In the genomic region with DNA sequence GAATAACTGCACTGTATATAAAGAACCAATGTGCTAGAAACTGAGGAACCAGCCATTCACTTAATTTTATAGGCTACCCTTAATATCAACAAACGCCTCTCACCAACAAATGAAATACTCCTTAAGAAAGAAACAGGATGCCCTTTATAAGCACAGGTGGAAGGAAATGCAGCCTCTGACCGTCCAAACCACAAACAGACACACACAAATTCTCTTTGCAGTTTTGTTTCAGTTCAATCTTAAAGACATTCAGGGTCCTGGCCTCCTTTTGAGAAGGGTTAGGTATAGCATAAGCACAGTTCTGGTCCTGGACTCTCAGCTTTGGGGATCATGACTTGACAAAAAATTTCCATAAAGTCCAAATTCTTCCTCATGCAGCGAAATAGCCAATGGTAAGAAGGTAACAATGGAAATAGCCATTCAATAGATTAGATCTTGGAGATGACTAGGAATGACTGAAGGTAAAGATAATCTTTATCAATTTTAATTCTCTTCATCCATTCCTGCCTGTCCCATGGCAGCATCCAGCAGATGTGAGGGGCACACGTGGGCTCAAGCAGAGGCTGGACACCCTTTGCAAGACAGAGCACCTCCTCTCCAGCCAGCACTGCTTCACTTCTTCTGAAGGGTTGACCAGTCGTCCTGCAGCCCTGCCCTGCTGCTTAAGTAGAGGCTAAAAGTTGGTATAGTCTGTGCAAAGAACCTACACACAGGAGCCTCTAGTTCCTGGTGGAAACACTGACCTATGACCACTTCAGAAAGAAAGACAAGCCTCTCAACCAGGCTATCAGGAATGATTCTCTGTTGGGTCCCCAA, we compare ENCODE assay signal across 20 cellular contexts.
DNase-seq lines count a peak whose midpoint lies in the region; ATAC-seq and TF ChIP-seq lines count a peak whose summit lies in the region.
"Had no signal": no experiment of that assay in that cellular context is flagged by ENCODE, and none has a peak within 500 bp of the region (broad histone marks: within the 10 kb centered on the region; RNA-seq: fewer than 3 reads in every experiment).

No MANE protein-coding gene starts in this region.

- H3K36me3 Mint-ChIP-seq in osteocyte (ENCODE audit: unreplicated experiment) = no peaks in the 10 kb centered on the region

- intact Hi-C loops in ovary (cut with DNase I) = loop anchor here in 1 of 4 donors (1.0 kb wide), 1 partner anchor 35 kb away; no protein-coding TSS in a partner anchor

- TF ChIP-seq CTCF in osteocyte (IDR thresholded peaks at IDR 0.05) = no peak
- TF ChIP-seq CTCF in upper lobe of left lung (IDR thresholded peaks at IDR 0.05) = no peak
- no peak for TF ChIP-seq CTCF in ovary (IDR thresholded peaks at IDR 0.05)

- peaks cover 35% of the 10 kb centered on the region for H3K27me3 Mint-ChIP-seq in osteocyte (ENCODE audit: unreplicated experiment)
- H3K27me3 Mint-ChIP-seq: naive thymus-derived CD4-positive, alpha-beta T cell had no signal

- H3K27ac ChIP-seq in upper lobe of left lung (no peak overlapping the region), ovary (no peak overlapping the region)
- H3K27ac ChIP-seq: heart right ventricle, testis had no signal

- H3K27me3 ChIP-seq in upper lobe of left lung (no peaks in the 10 kb centered on the region), ovary (no peaks in the 10 kb centered on the region)
- H3K27me3 ChIP-seq: BE2C, heart right ventricle, testis had no signal

- no peak overlapping the region for H3K4me3 ChIP-seq in Jurkat, Clone E6-1 (ENCODE audit: low read length)
- H3K4me3 ChIP-seq in upper lobe of left lung = no peak overlapping the region
- H3K4me3 ChIP-seq in ovary = no peak overlapping the region
- H3K4me3 ChIP-seq: heart right ventricle, lung, smooth muscle cell, testis had no signal

- no peak overlapping the region for H3K27ac Mint-ChIP-seq in osteocyte (ENCODE audit: unreplicated experiment)
- H3K27ac Mint-ChIP-seq: activated T-helper 1 cell treated with anti-CD3 and anti-CD28 coated beads, Interleukin-12 subunit alpha, Interleukin-12 subunit beta, Interleukin-2, Interleukin-4 antibody, amounts not matched to agents 30 ng/mL and 10 ng/mL and 1 ng/mL, durations not matched to agents 14 hours and 24 hours and 36 hours had no signal

- 68 to 69% methylated on average over 5 of the region's 5 CpGs for WGBS in upper lobe of left lung, 2 donors
- 74 to 81% (median 77%) methylated on average over 5 of the region's 5 CpGs for WGBS in ovary, 3 donors

- peak; percentile 80 for DNase-seq in Jurkat, Clone E6-1 (ENCODE audit: low read depth, low spot score)
- peak; percentile 25 for DNase-seq in osteocyte (ENCODE audit: extremely low spot score, unreplicated experiment)
- DNase-seq in upper lobe of left lung = no peak
- no peak for DNase-seq in ovary
- DNase-seq: BE2C; heart right ventricle; naive thymus-derived CD4-positive, alpha-beta T cell; NCI-H2029; NCI-H446 treated with DMSO at 0.1 percent for 48 hours; Right ventricle myocardium superior; stimulated activated CD4-positive, alpha-beta T cell treated with anti-CD3 and anti-CD28 coated beads, Interleukin-4, amount 100 ng/mL, for 4 hours; stimulated activated CD8-positive, alpha-beta memory T cell treated with anti-CD3 and anti-CD28 coated beads, Interleukin-4, amount 100 ng/mL, for 48 hours; T-helper 1 cell; testis had no signal

- H3K4me1 ChIP-seq in upper lobe of left lung (no peaks in the 10 kb centered on the region), ovary (ENCODE audit: insufficient read depth) (no peaks in the 10 kb centered on the region)
- H3K4me1 ChIP-seq: BE2C, heart right ventricle, testis had no signal

- ATAC-seq in GM18907 (IDR thresholded peaks at IDR 0.05; ENCODE audit: unreplicated experiment) (peak; percentile 61), GM21723 (IDR thresholded peaks at IDR 0.05; ENCODE audit: unreplicated experiment) (peak; percentile 67), GM19035 (IDR thresholded peaks at IDR 0.05; ENCODE audit: unreplicated experiment) (no peak), upper lobe of left lung (ENCODE audit: low FRiP score in 2 of 2) (no peak)
- ATAC-seq: heart right ventricle; naive thymus-derived CD4-positive, alpha-beta T cell had no signal

- TF ChIP-seq POLR2A in upper lobe of left lung (IDR thresholded peaks at IDR 0.05) (no peak), ovary (IDR thresholded peaks at IDR 0.05) (no peak)

- H3K9me3 ChIP-seq in upper lobe of left lung (no peaks in the 10 kb centered on the region), ovary (no peaks in the 10 kb centered on the region)
- H3K9me3 ChIP-seq: BE2C, testis had no signal

- TF ChIP-seq EP300 in upper lobe of left lung (IDR thresholded peaks at IDR 0.05) (no peak), ovary (IDR thresholded peaks at IDR 0.05) (no peak)

- no peaks in the 10 kb centered on the region for H3K4me1 Mint-ChIP-seq in osteocyte (ENCODE audit: unreplicated experiment)

- no peaks in the 10 kb centered on the region for H3K9me3 Mint-ChIP-seq in osteocyte (ENCODE audit: unreplicated experiment)

- no peaks in the 10 kb centered on the region for H3K36me3 ChIP-seq in upper lobe of left lung
- no peaks in the 10 kb centered on the region for H3K36me3 ChIP-seq in ovary
- H3K36me3 ChIP-seq: BE2C, heart right ventricle had no signal

- no peak overlapping the region for H3K4me3 Mint-ChIP-seq in osteocyte (ENCODE audit: unreplicated experiment)
- H3K4me3 Mint-ChIP-seq: activated T-helper 1 cell treated with anti-CD3 and anti-CD28 coated beads, Interleukin-12 subunit alpha, Interleukin-12 subunit beta, Interleukin-2, Interleukin-4 antibody, amounts not matched to agents 30 ng/mL and 10 ng/mL and 1 ng/mL, durations not matched to agents 14 hours and 24 hours and 36 hours had no signal

Comparison
In these comparisons a context has a peak if more than half of its experiments do, and no peak if none do; other contexts are left out.
1. ATAC-seq: peak in GM18907 (single experiment) and GM21723 (single experiment); none in GM19035 (single experiment) and upper lobe of left lung (0 of 2).
2. DNase-seq: peak in Jurkat, Clone E6-1 (single experiment) and osteocyte (single experiment); none in upper lobe of left lung (0 of 2) and ovary (0 of 5).